21 cellular contexts compared by ENCODE assay signal in genomic region chr7:149000961-149001360, GRCh38. TPM values are rescaled to one million over a fixed set of nuclear protein-coding genes. Genes with fewer than 3 reads are reported as not detected.
A peak's percentile ranks its signal among the peaks of the same experiment; 100 is the strongest.
DNase-seq lines count a peak whose midpoint lies in the region; ATAC-seq, FAIRE-seq and TF ChIP-seq lines count a peak whose summit lies in the region.
"Had no signal": no experiment of that assay in that cellular context is flagged by ENCODE, and none has a peak within 500 bp of the region (broad histone marks: within the 10 kb centered on the region; RNA-seq: fewer than 3 reads in every experiment).

No MANE protein-coding gene starts in this region.

- CTCF ChIA-PET in activated CD4-positive, alpha-beta T cell treated with anti-CD3 and anti-CD28 coated beads for 36 hours (lab: Charles Lee), result interaction anchor here (0.7 kb wide), 1 partner anchor 60 kb away, joined by 3 read pairs; no protein-coding TSS in a partner anchor
- CTCF ChIA-PET in HepG2 (lab: Yijun Ruan, JAX; ENCODE audit: low intra/inter-chr PET ratio, low total read pairs), result no interaction called here

- no peaks in the 10 kb centered on the region for H3K79me2 ChIP-seq in HepG2 (ENCODE audit: insufficient read depth, low read length)

- intact Hi-C loops in activated CD4-positive, alpha-beta T cell treated with anti-CD3 and anti-CD28 coated beads for 36 hours (cut with DNase I, micrococcal nuclease), result no loop called here
- intact Hi-C loops in HepG2 (cut with micrococcal nuclease; ENCODE audit: unreplicated experiment) (no loop called here), right lobe of liver (cut with DNase I) (loop anchor here in 1 of 2 donors (10.0 kb wide), 1 partner anchor 94 kb away; the partner anchor contains the start of gene ZNF786)

- FAIRE-seq in HepG2 (lab: Jason Lieb, UNC), result no peak
- no peak for FAIRE-seq in RCC 7860 (lab: Jason Lieb, UNC)
- FAIRE-seq: D721Med, GM18507, H1 had no signal

- no peaks in the 10 kb centered on the region for H4K20me1 ChIP-seq in HepG2 (ENCODE audit: insufficient read depth, low read length)

- in situ Hi-C loops in HepG2 (cut with HindIII; ENCODE audit: extremely low pct_ligation_motif_present, low pct_unique_long_range_greater_than_20kb), result loop anchor here (5.0 kb wide), 1 partner anchor 61 kb away; no protein-coding TSS in a partner anchor

- H3K36me3 ChIP-seq in HepG2 (replicated peaks in 1 of 2; ENCODE audit: control insufficient read depth in 1 of 2, insufficient read depth in 2 of 2, low read length in 2 of 2) (peaks cover 18 to 31% of the 10 kb centered on the region in 2 experiments), right lobe of liver (peaks cover 0 to 43% (median 25%) of the 10 kb centered on the region in 4 donors)

- TF ChIP-seq EP300 in HepG2 (IDR thresholded peaks at IDR 0.05; ENCODE audit: low read depth in 2 of 2, low read length in 2 of 2) (no peak), HepG2 (CRISPR knock-in tag; IDR thresholded peaks at IDR 0.05; ENCODE audit: borderline replicate concordance) (no peak)

- POLR2A ChIA-PET in activated CD4-positive, alpha-beta T cell treated with anti-CD3 and anti-CD28 coated beads for 36 hours (lab: Charles Lee), result no interaction called here
- POLR2A ChIA-PET in HepG2 (lab: Yijun Ruan, JAX), result interaction anchor here (0.9 kb wide), 1 partner anchor 11 kb away, joined by 3 read pairs; no protein-coding TSS in a partner anchor

- no peak for TF ChIP-seq CTCF in HepG2 (CRISPR knock-in tag; IDR thresholded peaks at IDR 0.05)
- TF ChIP-seq CTCF in right lobe of liver (IDR thresholded peaks at IDR 0.05), result no peak
- no peak for TF ChIP-seq CTCF in nephron progenitor cell (IDR thresholded peaks at IDR 0.05)
- TF ChIP-seq CTCF in type B pancreatic cell (conservative IDR thresholded peaks at IDR 0.05), result no peak

- peaks cover 26% of the 10 kb centered on the region for H3K36me3 Mint-ChIP-seq in activated CD4-positive, alpha-beta T cell treated with anti-CD3 and anti-CD28 coated beads for 36 hours (ENCODE audit: low read depth)
- H3K36me3 Mint-ChIP-seq in nephron progenitor cell (ENCODE audit: low read depth) (peaks cover 26% of the 10 kb centered on the region), type B pancreatic cell (peaks cover 10% of the 10 kb centered on the region)

- H3K27ac ChIP-seq in HepG2 (ENCODE audit: extremely low read length, insufficient read depth, low read length), result no peak overlapping the region
- no peak overlapping the region for H3K27ac ChIP-seq in right lobe of liver
- H3K27ac ChIP-seq: C4-2B had no signal

- TF ChIP-seq POLR2A in HepG2 (IDR thresholded peaks at IDR 0.05; ENCODE audit: insufficient read depth in 1 of 2, low read depth in 2 of 2, low read length in 2 of 2) (no peak), right lobe of liver (IDR thresholded peaks at IDR 0.05) (no peak)

- H3K4me2 ChIP-seq in HepG2 (ENCODE audit: low read depth, low read length), result no peak overlapping the region

- H3K4me1 ChIP-seq in HepG2 (ENCODE audit: insufficient read depth, low read length), result peaks cover 6% of the 10 kb centered on the region; the same call in 1 of the 2 replicates
- no peaks in the 10 kb centered on the region for H3K4me1 ChIP-seq in right lobe of liver

- no peak overlapping the region for H3K9ac ChIP-seq in HepG2 (ENCODE audit: insufficient read depth, low read depth, low read length)

- no TSS peak for BruUV-seq in HepG2 (replicated peaks; lab: Mats Ljungman, UMichigan)

- H3K27me3 ChIP-seq in HepG2 (ENCODE audit: control insufficient read depth in 1 of 2, insufficient read depth in 2 of 2, low read length in 2 of 2), result no peaks in the 10 kb centered on the region
- H3K27me3 ChIP-seq in right lobe of liver, result no peaks in the 10 kb centered on the region

- H3K4me3 ChIP-seq in HepG2 (replicated peaks in 1 of 3; ENCODE audit: insufficient read depth in 1 of 3, low read depth in 2 of 3, low read length in 3 of 3) (no peak overlapping the region), right lobe of liver (no peak overlapping the region)

- 94% methylated on average over 5 of the region's 5 CpGs for WGBS in HepG2 (ENCODE audit: low lambda C conversion rate)
- 78% methylated on average over 5 of the region's 5 CpGs for WGBS in right lobe of liver (ENCODE audit: insufficient coverage, low coverage, low lambda C conversion rate, missing lambda C conversion rate)

- no peak overlapping the region for H3K4me3 Mint-ChIP-seq in activated CD4-positive, alpha-beta T cell treated with anti-CD3 and anti-CD28 coated beads for 36 hours
- H3K4me3 Mint-ChIP-seq in nephron progenitor cell (no peak overlapping the region), type B pancreatic cell (no peak overlapping the region)

- no peaks in the 10 kb centered on the region for H3K9me3 ChIP-seq in HepG2 (ENCODE audit: low read length)
- H3K9me3 ChIP-seq in right lobe of liver, result no peaks in the 10 kb centered on the region

- no peak overlapping the region for H2AFZ ChIP-seq in HepG2 (ENCODE audit: low read length)

- H3K27ac Mint-ChIP-seq in activated CD4-positive, alpha-beta T cell treated with anti-CD3 and anti-CD28 coated beads for 36 hours, result peak overlapping the region; percentile 55
- H3K27ac Mint-ChIP-seq in nephron progenitor cell (peak overlapping the region; percentile 81), type B pancreatic cell (peak overlapping the region; percentile 7)

- no peaks in the 10 kb centered on the region for H3K27me3 Mint-ChIP-seq in activated CD4-positive, alpha-beta T cell treated with anti-CD3 and anti-CD28 coated beads for 36 hours
- H3K27me3 Mint-ChIP-seq in nephron progenitor cell (ENCODE audit: low read depth, poor library complexity), result no peaks in the 10 kb centered on the region
- no peaks in the 10 kb centered on the region for H3K27me3 Mint-ChIP-seq in type B pancreatic cell

- ATAC-seq in activated CD4-positive, alpha-beta T cell treated with anti-CD3 and anti-CD28 coated beads for 36 hours, result no peak
- ATAC-seq in HepG2 (no peak), right lobe of liver (no peak)

- no peak for TF ChIP-seq RAD21 in HepG2 (CRISPR knock-in tag; IDR thresholded peaks at IDR 0.05)

- DNase-seq in activated CD4-positive, alpha-beta T cell treated with anti-CD3 and anti-CD28 coated beads for 36 hours, result no peak
- no peak for DNase-seq in activated CD4-positive, alpha-beta T cell treated with anti-CD3 and anti-CD28 coated beads for 1 hour
- DNase-seq in HepG2 (ENCODE audit: low spot score) (no peak), right lobe of liver (no peak), nephron progenitor cell (no peak), type B pancreatic cell (ENCODE audit: extremely low spot score, unreplicated experiment) (no peak), RCC 7860 (ENCODE audit: low spot score) (no peak)
- no peak for DNase-seq in activated CD8-positive, alpha-beta memory T cell treated with anti-CD3 and anti-CD28 coated beads, Interleukin-2, amount 50 U/mL, for 48 hours
- DNase-seq: DMS53, GDM1, Karpas-422, MV-4-11, NCI-H1105 treated with DMSO at 0.1 percent for 48 hours, NCI-H2081, NCI-H446, NCI-H526, SHP77 treated with DMSO at 0.1 percent for 48 hours had no signal

- H3K9me3 Mint-ChIP-seq in activated CD4-positive, alpha-beta T cell treated with anti-CD3 and anti-CD28 coated beads for 36 hours (ENCODE audit: low read depth), result no peaks in the 10 kb centered on the region
- no peaks in the 10 kb centered on the region for H3K9me3 Mint-ChIP-seq in nephron progenitor cell
- no peaks in the 10 kb centered on the region for H3K9me3 Mint-ChIP-seq in type B pancreatic cell

- H3K4me1 Mint-ChIP-seq in activated CD4-positive, alpha-beta T cell treated with anti-CD3 and anti-CD28 coated beads for 36 hours, result no peaks in the 10 kb centered on the region
- H3K4me1 Mint-ChIP-seq in nephron progenitor cell, result no peaks in the 10 kb centered on the region
- H3K4me1 Mint-ChIP-seq in type B pancreatic cell (ENCODE audit: unreplicated experiment), result peaks cover 10% of the 10 kb centered on the region

TF ChIP-seq in HepG2, 621 proteins besides CTCF, POLR2A, EP300 and RAD21 (continues in another document):
- TF ChIP-seq KDM2A (CRISPR knock-in tag; IDR thresholded peaks at IDR 0.05; ENCODE audit: borderline replicate concordance, low read depth) (0 out of 2 replicates have a peak, but pooled peaks have one; percentile 0), MXI1 (IDR thresholded peaks at IDR 0.05; ENCODE audit: borderline replicate concordance, low read depth, low read length) (no peak), ATF5 (CRISPR knock-in tag; IDR thresholded peaks at IDR 0.05; ENCODE audit: low read depth) (no peak), FOSL2 (CRISPR knock-in tag; IDR thresholded peaks at IDR 0.05) (no peak)

RNA-seq across cellular contexts. Expression of gene PDIA4, which starts 27.3 kb away (rescaled TPM):
- 10 to 100 TPM; 88.3 to 90.1 TPM for total RNA-seq in activated CD4-positive, alpha-beta T cell treated with anti-CD3 and anti-CD28 coated beads for 36 hours
- 171 and 402 TPM in 2 replicates for total RNA-seq in HepG2 (2016; rRNA removed; fragmentation: Illumina TruSeq; extraction: Trizol)
- 22.9 and 25.7 TPM in 2 replicates for total RNA-seq in HepG2 (2016; cell fraction: cytosol; rRNA removed; fragmentation: Illumina TruSeq; extraction: Trizol; ENCODE audit: low read depth)
- 147 and 420 TPM in 2 replicates for total RNA-seq in HepG2 (2016; cell fraction: insoluble cytoplasmic fraction; rRNA removed; fragmentation: Illumina TruSeq; extraction: Trizol)
- total RNA-seq in HepG2 (2016; cell fraction: membrane; rRNA removed; fragmentation: Illumina TruSeq; extraction: Trizol), result 46.8 and 54.4 TPM in 2 replicates
- total RNA-seq in HepG2 (2016; cell fraction: nucleus; rRNA removed; fragmentation: Illumina TruSeq; extraction: Trizol), result 291 and 344 TPM in 2 replicates
- polyA plus RNA-seq in HepG2 (2011; rRNA removed), result 257 and 278 TPM in 2 replicates
- polyA plus RNA-seq in HepG2 (2011; cell fraction: cytosol; rRNA removed), result 265 and 293 TPM in 2 replicates
- 106 and 130 TPM in 2 replicates for polyA plus RNA-seq in HepG2 (2011; cell fraction: nucleus; rRNA removed)
- polyA plus RNA-seq in HepG2 (2012), result 244 and 280 TPM in 2 replicates
- polyA plus RNA-seq in HepG2 (2016; cell fraction: cytosol; fragmentation: Illumina TruSeq; extraction: Trizol; ENCODE audit: low read depth), result 19.9 and 20.2 TPM in 2 replicates
- 150 and 172 TPM in 2 replicates for polyA plus RNA-seq in HepG2 (2016; cell fraction: insoluble cytoplasmic fraction; fragmentation: Illumina TruSeq; extraction: Trizol; ENCODE audit: low read depth)
- polyA plus RNA-seq in HepG2 (2016; cell fraction: membrane; fragmentation: Illumina TruSeq; extraction: Trizol; ENCODE audit: low read depth), result 32.6 and 38.7 TPM in 2 replicates
- polyA plus RNA-seq in HepG2 (2016; cell fraction: nucleus; fragmentation: Illumina TruSeq; extraction: Trizol; ENCODE audit: insufficient read depth, low read depth), result 470 and 531 TPM in 2 replicates
- polyA minus RNA-seq in HepG2 (2011; rRNA and poly(A)+ RNA removed; ENCODE audit: low replicate concordance), result 88.5 and 200 TPM in 2 replicates
- 156 and 159 TPM in 2 replicates for polyA minus RNA-seq in HepG2 (2011; cell fraction: cytosol; rRNA and poly(A)+ RNA removed)
- 65.0 and 77.7 TPM in 2 replicates for polyA minus RNA-seq in HepG2 (2011; cell fraction: nucleus; rRNA and poly(A)+ RNA removed)
- total RNA-seq in right lobe of liver, result 100 to 1,000 TPM; 218 to 368 (median 272) TPM
- total RNA-seq in type B pancreatic cell (ENCODE audit: low replicate concordance), result 198 and 209 TPM in 2 replicates

Comparison
In these comparisons a context has a peak if more than half of its experiments do, and no peak if none do; other contexts are left out.
1. H3K27ac Mint-ChIP-seq: peak in every context shown above with its lines; median percentile 81 in nephron progenitor cell; 55 in activated CD4-positive, alpha-beta T cell treated with anti-CD3 and anti-CD28 coated beads for 36 hours; 7 in type B pancreatic cell.